In the genomic region with DNA sequence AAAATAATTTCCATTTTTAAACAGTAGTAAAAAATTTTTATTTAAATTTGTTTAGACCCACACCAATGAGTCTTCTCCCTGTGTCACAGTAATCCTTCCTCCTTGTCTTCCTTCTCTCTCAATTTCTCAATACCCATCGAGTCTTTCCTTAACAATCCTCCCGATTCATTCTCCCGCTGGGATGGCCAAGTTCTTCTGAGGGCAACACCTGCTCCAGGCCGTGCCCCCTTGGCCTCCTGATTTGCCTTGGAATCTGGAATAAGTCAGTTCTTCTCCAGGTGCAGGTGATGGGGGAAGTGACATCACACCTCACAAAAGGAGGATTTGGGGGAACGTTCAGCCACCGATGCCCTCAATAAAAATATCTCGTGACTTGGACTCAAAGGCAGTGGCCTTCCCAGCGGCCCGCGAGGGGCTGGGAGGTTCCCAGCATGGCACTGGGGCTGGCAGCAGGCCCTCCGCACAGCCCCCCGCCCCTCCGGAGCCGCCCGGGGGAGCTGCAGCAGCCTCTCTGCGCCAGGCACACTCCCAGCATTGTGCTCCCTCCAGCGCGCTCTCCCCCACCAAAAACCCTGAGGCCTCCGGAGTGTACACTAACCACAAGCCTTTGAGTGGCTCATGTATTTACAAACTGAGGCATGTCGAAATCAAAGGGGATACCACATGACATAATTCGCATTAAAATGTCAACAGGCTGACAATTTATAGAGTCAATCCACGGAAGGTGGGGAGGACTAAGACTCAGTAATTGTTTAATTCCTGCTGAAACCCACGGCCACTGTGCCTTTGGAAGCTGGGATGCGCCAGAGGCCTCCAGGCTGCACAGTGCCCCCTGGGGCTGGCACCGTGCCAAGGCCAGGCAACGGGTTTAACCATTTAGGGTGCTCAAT, we compare ENCODE assay signal across 9 cellular contexts.
DNase-seq lines count a peak whose midpoint lies in the region; ATAC-seq and TF ChIP-seq lines count a peak whose summit lies in the region.
"Had no signal": no experiment of that assay in that cellular context is flagged by ENCODE, and none has a peak within 500 bp of the region (broad histone marks: within the 10 kb centered on the region; RNA-seq: fewer than 3 reads in every experiment).

No MANE protein-coding gene starts in this region.

- no peaks in the 10 kb centered on the region for H3K36me3 ChIP-seq in brain microvascular endothelial cell (replicated peaks)

- in situ Hi-C loops in brain microvascular endothelial cell (cut with HindIII; ENCODE audit: low pct_ligation_motif_present, low sequenced_read_pairs), result no loop called here

- ATAC-seq in HG02840 (IDR thresholded peaks at IDR 0.05; ENCODE audit: low FRiP score, unreplicated experiment) (no peak), GM19467 (IDR thresholded peaks at IDR 0.05; ENCODE audit: unreplicated experiment) (no peak), GM19035 (IDR thresholded peaks at IDR 0.05; ENCODE audit: unreplicated experiment) (no peak), HG02884 (IDR thresholded peaks at IDR 0.05; ENCODE audit: unreplicated experiment) (no peak)
- ATAC-seq: T-cell had no signal

- peak overlapping the region; percentile 9 for H3K4me3 ChIP-seq in brain microvascular endothelial cell (ENCODE audit: low read depth, low read length)

- H3K27ac ChIP-seq in brain microvascular endothelial cell, result no peak overlapping the region

- DNase-seq in GM03348 (ENCODE audit: low spot score) (peak; percentile 85), NCI-H2196 (lab: John Stamatoyannopoulos, UW; ENCODE audit: unreplicated experiment) (peak; percentile 57), brain microvascular endothelial cell (peak; percentile 53), renal cortical epithelial cell (ENCODE audit: low read depth) (peak; percentile 92)
- DNase-seq: T-cell had no signal

- no peaks in the 10 kb centered on the region for H3K27me3 ChIP-seq in brain microvascular endothelial cell (replicated peaks)

- no peak for TF ChIP-seq CTCF in brain microvascular endothelial cell (IDR thresholded peaks at IDR 0.05; ENCODE audit: low read depth, low read length, missing control alignments)
